ENCODE assay signal across 8 cellular contexts in the genomic region with DNA sequence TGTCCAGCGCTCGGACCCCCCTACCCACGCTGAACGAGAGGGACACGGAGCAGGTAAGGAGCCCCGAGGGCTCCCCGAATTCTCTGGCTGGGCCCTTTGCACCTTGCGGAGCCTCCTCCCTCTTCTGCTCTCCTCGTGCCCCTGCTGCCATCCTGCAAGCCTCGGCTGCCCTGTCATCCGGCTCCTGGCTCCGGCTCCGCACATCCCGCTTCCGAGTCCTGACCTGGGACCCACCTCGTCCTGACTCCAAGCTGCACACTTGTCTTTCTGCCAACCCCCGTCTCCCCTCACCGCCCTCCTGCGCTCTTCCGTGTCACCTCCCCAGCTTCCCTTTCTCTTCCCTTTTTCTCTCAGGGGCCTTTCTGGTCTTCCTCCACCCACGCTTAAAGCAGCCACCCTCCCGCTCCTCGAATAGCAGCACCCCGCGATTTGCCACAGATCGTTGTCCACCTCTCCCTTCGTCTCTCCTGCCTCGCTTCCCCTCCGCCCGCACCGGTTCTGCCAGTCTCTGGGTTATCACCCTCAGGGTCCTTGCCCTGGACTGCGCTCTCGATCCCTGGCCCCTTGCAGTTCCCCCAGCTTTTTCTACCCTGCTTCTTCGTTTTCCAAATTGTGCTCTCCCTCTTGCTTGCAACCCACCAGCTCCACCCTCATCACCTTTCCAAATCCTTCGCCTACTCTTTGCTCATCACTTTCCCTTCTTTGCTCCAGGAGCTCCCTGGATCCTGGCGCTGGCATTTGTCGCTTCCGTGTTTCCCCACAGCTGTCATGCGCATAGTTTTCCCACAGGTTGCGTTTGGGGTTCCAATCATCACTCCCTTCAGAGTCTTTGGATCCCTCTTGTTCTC. TPM values are rescaled to one million over a fixed set of nuclear protein-coding genes. Genes with fewer than 3 reads are reported as not detected.
DNase-seq lines count a peak whose midpoint lies in the region; ATAC-seq and TF ChIP-seq lines count a peak whose summit lies in the region.

No MANE protein-coding gene starts in this region.

- H3K4me3 ChIP-seq in IMR-90 (ENCODE audit: insufficient read depth, low read depth, low read length) = peak overlapping the region; percentile 81

- no peak overlapping the region for H4K5ac ChIP-seq in IMR-90 (ENCODE audit: low read depth, low read length)

- CTCF ChIA-PET in IMR-90 (lab: Yijun Ruan, JAX) = no interaction called here

- peak overlapping the region; percentile 89 for H3K23ac ChIP-seq in IMR-90 (ENCODE audit: low read depth, low read length)

- peak overlapping the region; percentile 85 for H3K14ac ChIP-seq in IMR-90 (replicated peaks; ENCODE audit: low read depth, low read length)

- no peak for TF ChIP-seq CTCF in IMR-90 (conservative IDR thresholded peaks at IDR 0.05; ENCODE audit: low read depth, low read length)
- no peak for TF ChIP-seq CTCF in nephron progenitor cell (IDR thresholded peaks at IDR 0.05)

- DNase-seq in NCI-H510A treated with DMSO at 0.1 percent for 48 hours (lab: John Stamatoyannopoulos, UW) (peak; percentile 19), NCI-H510A (lab: John Stamatoyannopoulos, UW) (no peak), IMR-90 (no peak), epithelial cell of prostate (ENCODE audit: low read depth, low spot score) (no peak), nephron progenitor cell (no peak)
- DNase-seq in activated CD4-positive, alpha-beta T cell treated with anti-CD3 and anti-CD28 coated beads for 48 hours = peak; percentile 50

- H2BK15ac ChIP-seq in IMR-90 (ENCODE audit: low read depth, low read length) = no peak overlapping the region

- H2BK20ac ChIP-seq in IMR-90 (ENCODE audit: low read depth, low read length) = no peak overlapping the region

- no peak overlapping the region for H2BK120ac ChIP-seq in IMR-90 (ENCODE audit: low read depth, low read length)

- WGBS in IMR-90 (ENCODE audit: extremely low coverage in 2 of 2, insufficient read length in 1 of 2), 2 experiments = 2% methylated on average over 38 of the region's 40 CpGs; no CpG with 5 or more reads in 1 of the 2 experiments

- intact Hi-C loops in IMR-90 (cut with micrococcal nuclease) = loop anchor here (1.0 kb wide), 1 partner anchor 33 kb away; no protein-coding TSS in a partner anchor

- POLR2A ChIA-PET in IMR-90 (lab: Charles Lee; ENCODE audit: unreplicated experiment) = no interaction called here

- no peak for TF ChIP-seq RAD21 in IMR-90 (IDR thresholded peaks at IDR 0.05; ENCODE audit: low read length)

- ATAC-seq in IMR-90 (ENCODE audit: low read depth) (no peak), GM21515 (IDR thresholded peaks at IDR 0.05; ENCODE audit: unreplicated experiment) (no peak), HG03469 (IDR thresholded peaks at IDR 0.05; ENCODE audit: unreplicated experiment) (no peak)

- H3K36me3 ChIP-seq in IMR-90 (ENCODE audit: control insufficient read depth, insufficient read depth, low read length) = peaks cover 3% of the 10 kb centered on the region; the same call in 1 of the 2 replicates

- H3K9me1 ChIP-seq in IMR-90 (ENCODE audit: insufficient read depth, low read length) = peaks cover 20% of the 10 kb centered on the region

- H2AFZ ChIP-seq in IMR-90 (replicated peaks; ENCODE audit: low read length, poor library complexity) = peak overlapping the region; percentile 85

- no peak overlapping the region for H3K18ac ChIP-seq in IMR-90 (ENCODE audit: low read depth, low read length)

- dilution Hi-C loops in IMR-90 (cut with HindIII; ENCODE audit: low sequenced_read_pairs, unreplicated experiment) = no loop called here

- H3K4ac ChIP-seq in IMR-90 (ENCODE audit: low read depth, low read length) = peak overlapping the region; percentile 63

- H2AK5ac ChIP-seq in IMR-90 (ENCODE audit: low read depth, low read length) = peak overlapping the region; percentile 89

- in situ Hi-C loops in IMR-90 (cut with MboI; ENCODE audit: low sequenced_read_pairs) = loop anchor here (5.0 kb wide), 2 partner anchors 108 to 308 kb away; no protein-coding TSS in a partner anchor

- BruUV-seq in IMR-90 (replicated peaks; lab: Mats Ljungman, UMichigan) = no TSS peak

- H3K36me3 Mint-ChIP-seq in nephron progenitor cell (ENCODE audit: low read depth) = no peaks in the 10 kb centered on the region

- peaks cover 48% of the 10 kb centered on the region for H4K20me1 ChIP-seq in IMR-90 (ENCODE audit: insufficient read depth, low read length)

- H3K27me3 ChIP-seq in IMR-90 (ENCODE audit: control insufficient read depth, insufficient read depth, low read length) = no peaks in the 10 kb centered on the region

- peak overlapping the region; percentile 87 for H3K4me3 Mint-ChIP-seq in nephron progenitor cell

- H3K27me3 Mint-ChIP-seq in nephron progenitor cell (ENCODE audit: low read depth, poor library complexity) = no peaks in the 10 kb centered on the region

- peaks cover 83% of the 10 kb centered on the region for H3K4me1 Mint-ChIP-seq in nephron progenitor cell

- no peak for TF ChIP-seq POLR2A in IMR-90 (IDR thresholded peaks at IDR 0.05; ENCODE audit: low read depth, low read length)

- no peak overlapping the region for H3K27ac Mint-ChIP-seq in nephron progenitor cell

- peak overlapping the region; percentile 21; the same call in 1 of the 2 replicates for H4K91ac ChIP-seq in IMR-90 (ENCODE audit: insufficient read depth, low read depth, low read length)

- peak overlapping the region; percentile 18 for H2BK5ac ChIP-seq in IMR-90 (ENCODE audit: low read depth, low read length, poor library complexity, severe bottlenecking)

- peak overlapping the region; percentile 96 for H2AK9ac ChIP-seq in IMR-90 (replicated peaks; ENCODE audit: low read depth, low read length, poor library complexity)

- H3K9ac ChIP-seq in IMR-90 (ENCODE audit: low read depth, low read length) = peak overlapping the region; percentile 89

- peak overlapping the region; percentile 86 for H3K4me2 ChIP-seq in IMR-90 (ENCODE audit: low read depth, low read length)

- H3K56ac ChIP-seq in IMR-90 (ENCODE audit: extremely low read depth, insufficient read depth, low read length) = peak overlapping the region; percentile 22; the same call in 1 of the 2 replicates

- peaks cover 11% of the 10 kb centered on the region for H3K4me1 ChIP-seq in IMR-90 (ENCODE audit: control insufficient read depth, insufficient read depth, low read length)

- H3K27ac ChIP-seq in IMR-90 (ENCODE audit: insufficient read depth, low read length) = peak overlapping the region; percentile 57
- peak overlapping the region; percentile 80 for H3K27ac ChIP-seq in epithelial cell of prostate

- H4K8ac ChIP-seq in IMR-90 (ENCODE audit: low read depth in 2 of 2, low read length in 2 of 2) = peak overlapping the region in 1 of 2 experiments; percentile 47; a peak in 1 of 4 replicates

- H3K9me3 Mint-ChIP-seq in nephron progenitor cell = no peaks in the 10 kb centered on the region

- H3K79me1 ChIP-seq in IMR-90 (ENCODE audit: low read depth in 1 of 2, low read length in 2 of 2) = peaks cover 9 to 48% of the 10 kb centered on the region in 2 experiments; a peak in 3 of 4 replicates

- H3K9me3 ChIP-seq in IMR-90 (ENCODE audit: control insufficient read depth, insufficient read depth, low read length) = no peaks in the 10 kb centered on the region

TF ChIP-seq in IMR-90, 13 proteins besides CTCF, POLR2A, EP300 and RAD21:
- TF ChIP-seq MXI1 (IDR thresholded peaks at IDR 0.05; ENCODE audit: borderline replicate concordance, low read depth, low read length) (peak; percentile 14; the same call in 1 of the 2 replicates), BHLHE40 (IDR thresholded peaks at IDR 0.05; ENCODE audit: low read depth, low read length) (no peak), RFX5 (IDR thresholded peaks at IDR 0.05; ENCODE audit: low read depth, low read length) (no peak)
- TF ChIP-seq, protein P1, sequence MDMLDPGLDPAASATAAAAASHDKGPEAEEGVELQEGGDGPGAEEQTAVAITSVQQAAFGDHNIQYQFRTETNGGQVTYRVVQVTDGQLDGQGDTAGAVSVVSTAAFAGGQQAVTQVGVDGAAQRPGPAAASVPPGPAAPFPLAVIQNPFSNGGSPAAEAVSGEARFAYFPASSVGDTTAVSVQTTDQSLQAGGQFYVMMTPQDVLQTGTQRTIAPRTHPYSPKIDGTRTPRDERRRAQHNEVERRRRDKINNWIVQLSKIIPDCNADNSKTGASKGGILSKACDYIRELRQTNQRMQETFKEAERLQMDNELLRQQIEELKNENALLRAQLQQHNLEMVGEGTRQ (IDR thresholded peaks at IDR 0.05; ENCODE audit: low read depth, low read length) = no peak

RNA-seq across cellular contexts. Expression of gene MARK2, which starts 0.8 kb away (rescaled TPM):
- total RNA-seq in IMR-90 (2012; rRNA removed) = 6.6 and 7.2 TPM in 2 replicates
- polyA plus RNA-seq in IMR-90 (2012; rRNA removed) = 17.3 and 19.9 TPM in 2 replicates
- 13.2 and 14.5 TPM in 2 replicates for polyA plus RNA-seq in IMR-90 (2012; cell fraction: cytosol; rRNA removed)
- polyA plus RNA-seq in IMR-90 (2012; cell fraction: nucleus; rRNA removed; ENCODE audit: low replicate concordance) = 17.4 and 22.9 TPM in 2 replicates

RNA-seq across cellular contexts. Expression of gene SPINDOC, which starts 26.5 kb away (rescaled TPM):
- total RNA-seq in IMR-90 (2012; rRNA removed) = 10.0 and 11.9 TPM in 2 replicates
- polyA plus RNA-seq in IMR-90 (2012; rRNA removed) = 29.9 and 39.0 TPM in 2 replicates
- polyA plus RNA-seq in IMR-90 (2012; cell fraction: cytosol; rRNA removed) = 34.0 and 34.1 TPM in 2 replicates
- 23.5 and 34.0 TPM in 2 replicates for polyA plus RNA-seq in IMR-90 (2012; cell fraction: nucleus; rRNA removed; ENCODE audit: low replicate concordance)

Comparison
In these comparisons a context has a peak if more than half of its experiments do, and no peak if none do; other contexts are left out.
1. DNase-seq: peak in NCI-H510A treated with DMSO at 0.1 percent for 48 hours (single experiment) and activated CD4-positive, alpha-beta T cell treated with anti-CD3 and anti-CD28 coated beads for 48 hours (single experiment); none in NCI-H510A (single experiment), IMR-90 (single experiment), epithelial cell of prostate (single experiment) and nephron progenitor cell (single experiment).